8 cellular contexts compared by ENCODE assay signal in the genomic region with DNA sequence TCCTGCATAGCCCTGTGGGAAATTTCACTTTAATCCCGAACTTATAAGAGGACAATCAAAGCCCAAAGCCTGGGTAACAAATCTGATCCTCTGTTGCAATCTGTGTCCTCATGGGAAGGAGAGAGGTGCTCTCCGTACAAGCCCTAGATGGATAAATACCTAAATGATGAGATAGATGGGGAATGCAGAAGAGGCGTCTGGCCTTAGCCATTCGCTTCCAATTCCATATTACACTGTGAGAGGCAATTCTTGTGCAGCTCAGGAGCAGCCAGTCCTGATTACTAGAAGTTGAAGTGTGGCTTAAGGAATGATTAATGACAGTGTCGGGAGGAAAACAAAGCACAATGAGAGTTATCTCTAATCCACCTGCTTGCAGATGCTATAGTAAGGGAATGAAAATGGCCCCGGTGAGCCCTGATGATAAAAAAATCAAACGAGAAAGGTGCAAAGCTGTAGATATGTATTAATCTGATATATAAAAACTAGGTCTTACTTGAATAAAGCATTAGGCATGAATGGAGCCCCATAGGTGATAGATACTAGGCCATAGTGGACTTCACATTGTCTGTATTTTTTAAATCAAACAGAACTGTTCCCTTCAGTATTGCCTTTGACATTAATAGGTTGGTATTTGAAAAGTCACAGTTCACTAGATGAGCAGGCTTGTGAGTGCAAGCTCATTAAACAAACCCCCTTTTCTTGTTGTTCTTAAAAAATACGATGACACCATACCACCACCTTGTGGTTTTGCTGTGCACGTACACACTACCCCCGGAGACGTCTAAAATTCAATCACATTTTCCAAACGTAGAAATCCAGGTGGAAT. TPM values are rescaled to one million over a fixed set of nuclear protein-coding genes. Genes with fewer than 3 reads are reported as not detected.
DNase-seq lines count a peak whose midpoint lies in the region; ATAC-seq, FAIRE-seq and TF ChIP-seq lines count a peak whose summit lies in the region.

No MANE protein-coding gene starts in this region.

- H3K4me3 ChIP-seq in AG04450 (ENCODE audit: low read depth, low read length): no peak overlapping the region
- H3K4me3 ChIP-seq in GM12878: no peak overlapping the region

- H3K79me2 ChIP-seq in GM12878 (ENCODE audit: control insufficient read depth, insufficient read depth, low read length): no peaks in the 10 kb centered on the region

- H3K27ac ChIP-seq in AG04450 (ENCODE audit: low read depth, low read length) (no peak overlapping the region), GM12878 (ENCODE audit: control insufficient read depth, insufficient read depth) (no peak overlapping the region)

- peak; percentile 55 for TF ChIP-seq RAD21 in GM12878 (IDR thresholded peaks at IDR 0.05; ENCODE audit: insufficient read depth, low read depth, low read length)

- H3K9me3 ChIP-seq in AG04450 (ENCODE audit: control insufficient read depth, insufficient read depth, low read length) (no peaks in the 10 kb centered on the region), GM12878 (replicated peaks; ENCODE audit: control insufficient read depth, insufficient read depth, low read length) (no peaks in the 10 kb centered on the region)

- intact Hi-C loops in GM12878 (cut with micrococcal nuclease; ENCODE audit: unreplicated experiment): loop anchor here (1.0 to 10.0 kb wide), 3 partner anchors 198 to 998 kb away; no protein-coding TSS in a partner anchor
- intact Hi-C loops in left colon (cut with DNase I, micrococcal nuclease): no loop called here

- no peak for TF ChIP-seq EP300 in GM12878 (IDR thresholded peaks at IDR 0.05; ENCODE audit: borderline replicate concordance in 1 of 2, control insufficient read depth in 1 of 2, low read depth in 2 of 2, low read length in 2 of 2)

- WGBS in GM12878 (ENCODE audit: insufficient coverage, insufficient replicate concordance, low lambda C conversion rate, missing lambda C conversion rate): 14% methylated on average over 12 of the region's 12 CpGs

- H3K4me2 ChIP-seq in GM12878 (ENCODE audit: control insufficient read depth, insufficient read depth): no peak overlapping the region

- H2AFZ ChIP-seq in GM12878 (ENCODE audit: control insufficient read depth, low read depth, low read length): no peak overlapping the region

- SMC1A ChIA-PET in GM12878 (lab: Charles Lee; ENCODE audit: uncharacterized antibody, unreplicated experiment): interaction anchor here (0.9 to 2.0 kb wide), 11 partner anchors 8 to 772 kb away, joined by 3 to 8 read pairs (median 4); no protein-coding TSS in a partner anchor

- H3K36me3 ChIP-seq in GM12878 (ENCODE audit: control insufficient read depth in 2 of 2, insufficient read depth in 2 of 2, low read length in 1 of 2): no peaks in the 10 kb centered on the region

- no peak for FAIRE-seq in GM12878 (lab: Jason Lieb, UNC)

- CTCF ChIA-PET in AG04450 (lab: Charles Lee) (interaction anchor here (0.6 to 7.0 kb wide), 32 partner anchors 8 to 1394 kb away, joined by 3 to 95 read pairs (median 4); no protein-coding TSS in a partner anchor), GM12878 (lab: Yijun Ruan, JAX) (interaction anchor here (0.7 to 3.3 kb wide), 11 partner anchors 8 to 199 kb away, joined by 3 to 22 read pairs (median 6); no protein-coding TSS in a partner anchor)

- no peaks in the 10 kb centered on the region for H3K4me1 ChIP-seq in GM12878 (ENCODE audit: control insufficient read depth, insufficient read depth, low read length)

- DNase-seq in AG04450 (ENCODE audit: low read depth, low spot score) (peak; percentile 41), GM13976 (ENCODE audit: low spot score) (no peak), NCI-H2196 treated with DMSO at 0.1 percent for 48 hours (lab: John Stamatoyannopoulos, UW; ENCODE audit: unreplicated experiment) (peak; percentile 22), GM12878 (ENCODE audit: low read depth, low spot score) (no peak), left colon (no peak)

- POLR2A ChIA-PET in AG04450 (lab: Yijun Ruan, JAX) (no interaction called here), GM12878 (lab: Charles Lee) (no interaction called here)

- peak; percentile 87 for TF ChIP-seq CTCF in AG04450 (IDR thresholded peaks at IDR 0.05; ENCODE audit: low read depth, low read length)
- TF ChIP-seq CTCF in GM13976 (IDR thresholded peaks at IDR 0.05; ENCODE audit: borderline replicate concordance, control extremely low read depth, extremely low read depth, insufficient read depth, missing control alignments): peak; percentile 27
- TF ChIP-seq CTCF in GM12878 (IDR thresholded peaks at IDR 0.05 in 2 of 3, conservative IDR thresholded peaks at IDR 0.05 in 1 of 3; ENCODE audit: control insufficient read depth in 2 of 3, extremely low read depth in 1 of 3, insufficient read depth in 1 of 3, low read depth in 3 of 3, low read length in 3 of 3): peak; percentile 36 to 65 (median 57); a peak in 5 of 6 replicates

- RAD21 ChIA-PET in GM12878 (lab: Charles Lee; ENCODE audit: unreplicated experiment): interaction anchor here (0.6 to 1.4 kb wide), 3 partner anchors 11 to 62 kb away, joined by 3 to 4 read pairs (median 3); no protein-coding TSS in a partner anchor

- H3K27me3 ChIP-seq in AG04450 (ENCODE audit: control insufficient read depth, insufficient read depth, low read length) (no peaks in the 10 kb centered on the region), GM12878 (replicated peaks in 1 of 2; ENCODE audit: control insufficient read depth in 2 of 2, insufficient read depth in 2 of 2, low read length in 1 of 2) (no peaks in the 10 kb centered on the region)

- no peak overlapping the region for H3K9ac ChIP-seq in GM12878 (ENCODE audit: control insufficient read depth, insufficient read depth, low read length)

- in situ Hi-C loops in GM13976 (cut with MboI; ENCODE audit: low sequenced_read_pairs, unreplicated experiment): loop anchor here (25.0 kb wide), 2 partner anchors 993 to 1368 kb away; no protein-coding TSS in a partner anchor
- in situ Hi-C loops in GM12878 (cut with MboI): loop anchor here (25.0 kb wide), 2 partner anchors 993 to 1368 kb away; no protein-coding TSS in a partner anchor

- BruUV-seq in GM12878 (replicated peaks; lab: Mats Ljungman, UMichigan): no TSS peak

- ATAC-seq in GM12878: peak; percentile 57
- ATAC-seq in left colon: peak; percentile 39
- ATAC-seq in HG03469 (IDR thresholded peaks at IDR 0.05; ENCODE audit: unreplicated experiment): no peak
- no peak for ATAC-seq in HG03045 (IDR thresholded peaks at IDR 0.05; ENCODE audit: unreplicated experiment)
- no peak for ATAC-seq in GM21786 (IDR thresholded peaks at IDR 0.05; ENCODE audit: unreplicated experiment)

- no peak for TF ChIP-seq POLR2A in GM12878 (IDR thresholded peaks at IDR 0.05; ENCODE audit: low read depth, low read length)

- no peaks in the 10 kb centered on the region for H4K20me1 ChIP-seq in GM12878 (ENCODE audit: control insufficient read depth, insufficient read depth)

TF ChIP-seq in GM12878, 131 proteins besides CTCF, POLR2A, EP300 and RAD21:
- TF ChIP-seq POLR2AphosphoS5 (IDR thresholded peaks at IDR 0.05; ENCODE audit: low read length) (no peak), RUNX3 (IDR thresholded peaks at IDR 0.05; ENCODE audit: low read length) (0 out of 2 replicates have a peak, but pooled peaks have one; percentile 12), SMC3 (IDR thresholded peaks at IDR 0.05; ENCODE audit: borderline replicate concordance, low read length) (peak; percentile 50; the same call in 1 of the 2 replicates)

RNA-seq across cellular contexts. Expression of a gene that starts 54.2 kb away (rescaled TPM):
- polyA plus RNA-seq in AG04450 (2011; rRNA removed): not detected in 2 replicates
- not detected in 2 replicates for polyA minus RNA-seq in AG04450 (2011; rRNA and poly(A)+ RNA removed)
- not detected in 2 replicates for total RNA-seq in GM12878 (2013; cell fraction: nucleolus; rRNA removed)
- total RNA-seq in GM12878 (2014; rRNA removed): not detected in 2 replicates
- not detected in 2 replicates for total RNA-seq in GM12878 (2014; rRNA removed; fragmentation: Illumina TruSeq; extraction: Trizol)
- not detected in 2 replicates for total RNA-seq in GM12878 (2021)
- not detected for polyA plus RNA-seq in GM12878 (2011; ENCODE audit: low read depth)
- polyA plus RNA-seq in GM12878 (2011; rRNA removed): not detected in 2 replicates
- polyA plus RNA-seq in GM12878 (2011; cell fraction: cytosol; rRNA removed): not detected in 2 replicates
- not detected in 2 replicates for polyA plus RNA-seq in GM12878 (2011; cell fraction: nucleus; rRNA removed)
- polyA plus RNA-seq in GM12878 (2012): not detected in 2 replicates
- polyA plus RNA-seq in GM12878 (2014; fragmentation: Illumina TruSeq; extraction: Trizol): not detected in 2 replicates
- not detected for polyA plus RNA-seq in GM12878 (2014; fragmentation: Nextera tagmentation; extraction: Ambion mirVana)
- not detected in 2 replicates for polyA plus RNA-seq in GM12878 (2014; rRNA removed)
- polyA plus RNA-seq in GM12878 (2016; fragmentation: Nextera tagmentation; extraction: Ambion mirVana): not detected
- not detected in 2 replicates for polyA minus RNA-seq in GM12878 (2011; rRNA and poly(A)+ RNA removed)
- polyA minus RNA-seq in GM12878 (2011; cell fraction: cytosol; rRNA and poly(A)+ RNA removed): not detected in 2 replicates
- not detected in 2 replicates for polyA minus RNA-seq in GM12878 (2011; cell fraction: nucleus; rRNA and poly(A)+ RNA removed)
- total RNA-seq in left colon: not detected

Comparison
In these comparisons a context has a peak if more than half of its experiments do, and no peak if none do; other contexts are left out.
1. DNase-seq: peak in AG04450 (single experiment) and NCI-H2196 treated with DMSO at 0.1 percent for 48 hours (single experiment); none in GM13976 (single experiment), GM12878 (single experiment) and left colon (0 of 2).
2. CTCF ChIP-seq: peak in every context shown above with its lines; median percentile 87 in AG04450; 57 in GM12878; 27 in GM13976.
3. ATAC-seq: peak in GM12878 (single experiment) and left colon (single experiment); none in HG03469 (single experiment), HG03045 (single experiment) and GM21786 (single experiment).